19 cellular contexts compared by ENCODE assay signal in the genomic region with DNA sequence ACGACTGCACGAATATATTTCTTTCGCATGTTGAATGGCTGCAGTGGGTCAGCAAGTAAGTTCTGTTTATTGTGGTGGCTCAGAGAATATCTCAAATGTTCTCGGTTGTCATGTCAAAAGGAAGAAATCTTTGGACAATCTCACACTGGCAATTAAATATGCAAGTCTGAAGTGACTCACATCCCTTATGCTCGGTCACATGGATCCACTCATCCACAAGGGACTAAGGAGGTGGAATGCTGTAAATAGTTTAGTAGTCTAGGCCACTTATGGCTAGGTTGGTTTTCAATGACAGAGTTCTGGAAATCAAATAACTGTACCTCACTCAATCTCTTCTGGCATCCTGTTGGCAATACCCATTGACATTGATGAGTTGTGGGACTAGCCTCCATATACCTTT. TPM values are rescaled to one million over a fixed set of nuclear protein-coding genes. Genes with fewer than 3 reads are reported as not detected.
DNase-seq lines count a peak whose midpoint lies in the region; FAIRE-seq and TF ChIP-seq lines count a peak whose summit lies in the region.
"Had no signal": no experiment of that assay in that cellular context is flagged by ENCODE, and none has a peak within 500 bp of the region (broad histone marks: within the 10 kb centered on the region; RNA-seq: fewer than 3 reads in every experiment).

No MANE protein-coding gene starts in this region.

- no peak for TF ChIP-seq CTCF in epithelial cell of proximal tubule (conservative IDR thresholded peaks at IDR 0.05; ENCODE audit: low read depth, low read length)
- TF ChIP-seq CTCF in transverse colon (IDR thresholded peaks at IDR 0.05) = no peak
- TF ChIP-seq CTCF in adrenal gland (IDR thresholded peaks at IDR 0.05) = no peak

- H3K18ac ChIP-seq in mesenchymal stem cell (ENCODE audit: low read depth in 1 of 2, low read length in 2 of 2) = peak overlapping the region in 1 of 2 experiments; percentile 27

- H3K9ac ChIP-seq in mesenchymal stem cell (ENCODE audit: low read length) = peak overlapping the region; percentile 50

- H3K4me2 ChIP-seq in mesenchymal stem cell (ENCODE audit: low read length, poor library complexity, severe bottlenecking) = no peak overlapping the region

- H2BK12ac ChIP-seq in mesenchymal stem cell (ENCODE audit: low read length in 2 of 2) = peak overlapping the region in 1 of 2 experiments; percentile 38

- H3K23ac ChIP-seq in mesenchymal stem cell (ENCODE audit: low read length in 2 of 2) = no peak overlapping the region

- no peak overlapping the region for H2BK120ac ChIP-seq in mesenchymal stem cell (ENCODE audit: low read depth, low read length)

- H3K9me3 ChIP-seq in mesenchymal stem cell (ENCODE audit: control insufficient read depth, low read length) (no peaks in the 10 kb centered on the region), small intestine (ENCODE audit: control insufficient read depth, low read depth) (no peaks in the 10 kb centered on the region), transverse colon (no peaks in the 10 kb centered on the region), adrenal gland (replicated peaks in 1 of 3) (no peaks in the 10 kb centered on the region)
- H3K9me3 ChIP-seq: breast epithelium, left ventricle myocardium inferior had no signal

- H3K27me3 ChIP-seq in mesenchymal stem cell (ENCODE audit: control insufficient read depth in 1 of 2, insufficient read depth in 1 of 2, low read length in 2 of 2) = no peaks in the 10 kb centered on the region
- H3K27me3 ChIP-seq in small intestine (ENCODE audit: control insufficient read depth in 2 of 2, insufficient read depth in 2 of 2, low read length in 2 of 2) = no peaks in the 10 kb centered on the region
- H3K27me3 ChIP-seq in transverse colon = no peaks in the 10 kb centered on the region
- no peaks in the 10 kb centered on the region for H3K27me3 ChIP-seq in adrenal gland
- H3K27me3 ChIP-seq: breast epithelium had no signal

- DNase-seq in Daoy (ENCODE audit: low read depth) (peak; percentile 48), RCC 7860 (ENCODE audit: low spot score) (peak; percentile 32), epithelial cell of proximal tubule (ENCODE audit: low read depth) (peak; percentile 77), mesenchymal stem cell (peak; percentile 85), small intestine (no peak), transverse colon (no peak), GM12891 (ENCODE audit: insufficient read length, low spot score) (no peak), adrenal gland (no peak)
- DNase-seq: activated CD4-positive, alpha-beta T cell treated with anti-CD3 and anti-CD28 coated beads for 48 hours; Calu3; GOT3; KBM-7; left ventricle myocardium inferior; NCI-H1048; NCI-H748 treated with DMSO at 0.1 percent for 48 hours had no signal

- no peak overlapping the region for H2BK15ac ChIP-seq in mesenchymal stem cell (ENCODE audit: low read depth, poor library complexity, severe bottlenecking)

- TF ChIP-seq EP300 in transverse colon (IDR thresholded peaks at IDR 0.05; ENCODE audit: low read depth) = no peak

- TF ChIP-seq POLR2A in transverse colon (IDR thresholded peaks at IDR 0.05) (no peak), GM12891 (IDR thresholded peaks at IDR 0.05; ENCODE audit: low read depth, low read length) (no peak), adrenal gland (IDR thresholded peaks at IDR 0.05) (no peak)

- peak overlapping the region in 1 of 2 experiments; percentile 24 for H3K4ac ChIP-seq in mesenchymal stem cell (ENCODE audit: low read depth in 1 of 2, low read length in 2 of 2)

- H4K8ac ChIP-seq in mesenchymal stem cell (ENCODE audit: low read length) = peak overlapping the region; percentile 12

- H3K27ac ChIP-seq in mesenchymal stem cell (ENCODE audit: low read length, poor library complexity, severe bottlenecking) (peak overlapping the region; percentile 3), small intestine (ENCODE audit: low read depth in 1 of 2, low read length in 1 of 2) (no peak overlapping the region), transverse colon (no peak overlapping the region), adrenal gland (no peak overlapping the region)
- H3K27ac ChIP-seq: breast epithelium, left ventricle myocardium inferior had no signal

- no peak overlapping the region for H2BK5ac ChIP-seq in mesenchymal stem cell (ENCODE audit: low read depth, low read length, poor library complexity, severe bottlenecking)

- peak overlapping the region; percentile 11 for H4K91ac ChIP-seq in mesenchymal stem cell (ENCODE audit: low read length)

- H3K4me3 ChIP-seq in epithelial cell of proximal tubule (ENCODE audit: low read depth, low read length) (no peak overlapping the region), mesenchymal stem cell (ENCODE audit: insufficient read depth in 1 of 2, low read depth in 1 of 2, low read length in 2 of 2) (no peak overlapping the region), small intestine (ENCODE audit: low read depth in 1 of 2, low read length in 2 of 2) (no peak overlapping the region), transverse colon (no peak overlapping the region), adrenal gland (no peak overlapping the region)
- H3K4me3 ChIP-seq: breast epithelium, left ventricle myocardium inferior had no signal

- H2AFZ ChIP-seq in mesenchymal stem cell (ENCODE audit: low read depth, low read length) = no peak overlapping the region

- 61% methylated on average over 4 of the region's 5 CpGs for WGBS in mesenchymal stem cell
- 77 to 84% (median 80%) methylated on average over 5 of the region's 5 CpGs for WGBS in small intestine, 3 donors
- 87 to 100% methylated on average over 1 to 5 of the region's 5 CpGs for WGBS in transverse colon (ENCODE audit: low coverage in 1 of 2), 2 donors
- WGBS in adrenal gland, 4 donors = 72 to 85% (median 78%) methylated on average over 5 of the region's 5 CpGs

- no peaks in the 10 kb centered on the region for H3K79me1 ChIP-seq in mesenchymal stem cell (replicated peaks; ENCODE audit: low read length, poor library complexity, severe bottlenecking)

- H3K14ac ChIP-seq in mesenchymal stem cell (ENCODE audit: low read length in 2 of 2) = no peak overlapping the region

- H3K36me3 ChIP-seq in mesenchymal stem cell (ENCODE audit: control insufficient read depth in 1 of 2, insufficient read depth in 2 of 2, low read depth in 1 of 2, low read length in 2 of 2) = no peaks in the 10 kb centered on the region
- no peaks in the 10 kb centered on the region for H3K36me3 ChIP-seq in small intestine (ENCODE audit: control insufficient read depth in 2 of 2, insufficient read depth in 2 of 2, low read length in 2 of 2)
- H3K36me3 ChIP-seq in transverse colon = no peaks in the 10 kb centered on the region
- no peaks in the 10 kb centered on the region for H3K36me3 ChIP-seq in adrenal gland (replicated peaks in 1 of 2)
- H3K36me3 ChIP-seq: breast epithelium, left ventricle myocardium inferior had no signal

- H3K4me1 ChIP-seq in mesenchymal stem cell (ENCODE audit: control insufficient read depth, insufficient read depth, low read depth, low read length) (no peaks in the 10 kb centered on the region), small intestine (ENCODE audit: control insufficient read depth in 2 of 2, insufficient read depth in 1 of 2, low read depth in 1 of 2, low read length in 1 of 2) (no peaks in the 10 kb centered on the region), transverse colon (no peaks in the 10 kb centered on the region), adrenal gland (replicated peaks in 1 of 2) (no peaks in the 10 kb centered on the region)
- H3K4me1 ChIP-seq: breast epithelium had no signal

- no peak for FAIRE-seq in RCC 7860 (lab: Jason Lieb, UNC)
- no peak for FAIRE-seq in small intestine (lab: Jason Lieb, UNC)
- no peak for FAIRE-seq in GM12891 (lab: Jason Lieb, UNC)
- FAIRE-seq: G401.6 had no signal

- in situ Hi-C loops in transverse colon (cut with MboI; ENCODE audit: low pct_ligation_motif_present in 1 of 4, low pct_unique_long_range_greater_than_20kb in 1 of 4, low sequenced_read_pairs in 3 of 4) = no loop called here

- H2AK5ac ChIP-seq in mesenchymal stem cell (ENCODE audit: low read length, severe bottlenecking) = no peak overlapping the region

- intact Hi-C loops in transverse colon (cut with DNase I; ENCODE audit: low total_unique reads) = no loop called here
- intact Hi-C loops in adrenal gland (cut with DNase I) = no loop called here

TF ChIP-seq in GM12891, 5 proteins besides CTCF, POLR2A, EP300 and RAD21:
- TF ChIP-seq POU2F2 (IDR thresholded peaks at IDR 0.05; ENCODE audit: low read depth, low read length) = no peak
- TF ChIP-seq TAF1 (IDR thresholded peaks at IDR 0.05; ENCODE audit: low read depth, low read length) = no peak
- no peak for TF ChIP-seq POLR2AphosphoS5 (IDR thresholded peaks at IDR 0.05; ENCODE audit: low read depth, low read length)
- no peak for TF ChIP-seq SPI1 (IDR thresholded peaks at IDR 0.05; ENCODE audit: low read depth, low read length)
- TF ChIP-seq PAX5 (IDR thresholded peaks at IDR 0.05; ENCODE audit: insufficient read depth, low read length, severe bottlenecking) = no peak

RNA-seq across cellular contexts. Expression of a gene that starts 33.0 kb away (rescaled TPM):
- total RNA-seq in Daoy (2014; rRNA removed; shearing (Covaris generic)) = 26.7 and 32.4 TPM in 2 replicates
- total RNA-seq in epithelial cell of proximal tubule (8.6 and 12.7 TPM in 2 replicates), transverse colon (10 to 100 TPM; 23.9 to 70.9 (median 49.1) TPM), adrenal gland (100 to 1,000 TPM in 2 of 8 donors, 10 to 100 TPM in 6; 35.7 to 142 (median 91.7) TPM)
- polyA plus RNA-seq in mesenchymal stem cell (2013, experiment 1 of 2) = 74.0 TPM
- polyA plus RNA-seq in mesenchymal stem cell (2013, experiment 2 of 2) = 79.1 TPM
- polyA plus RNA-seq in small intestine (10 to 100 TPM; 68.9 to 89.4 (median 88.8) TPM), adrenal gland (10 to 100 TPM; 17.1 to 54.1 (median 45.6) TPM)
- polyA plus RNA-seq in GM12891 (2012; ENCODE audit: low read depth, missing spikeins) = 0.05 TPM

RNA-seq across cellular contexts. Expression of a gene that starts 43.2 kb away (rescaled TPM):
- not detected in 2 replicates for total RNA-seq in Daoy (2014; rRNA removed; shearing (Covaris generic))
- total RNA-seq in epithelial cell of proximal tubule (not detected in 2 replicates), transverse colon (under 1 TPM in 2 of 4 donors, not detected in 2; 0.41 to 0.48 TPM), adrenal gland (1 to 10 TPM in 3 of 8 donors, under 1 TPM in 3, not detected in 2; 0.39 to 5.5 (median 1.1) TPM)
- 0.73 TPM for polyA plus RNA-seq in mesenchymal stem cell (2013, experiment 1 of 2)
- 1.1 TPM for polyA plus RNA-seq in mesenchymal stem cell (2013, experiment 2 of 2)
- polyA plus RNA-seq in small intestine (under 1 TPM in 1 of 3 donors, not detected in 2; 0.24 TPM), adrenal gland (1 to 10 TPM; 1.2 to 2.1 (median 1.7) TPM)
- polyA plus RNA-seq in GM12891 (2012; ENCODE audit: low read depth, missing spikeins) = not detected
- total RNA-seq: Calu3, esophagus mucosa, osteocyte had no signal

Comparison
In these comparisons a context has a peak if more than half of its experiments do, and no peak if none do; other contexts are left out.
1. DNase-seq: peak in Daoy (single experiment), RCC 7860 (single experiment), epithelial cell of proximal tubule (single experiment) and mesenchymal stem cell (single experiment); none in small intestine (single experiment), transverse colon (single experiment), GM12891 (single experiment) and adrenal gland (0 of 7).